Comparison of ENCODE assay signal across 19 cellular contexts in the genomic region with DNA sequence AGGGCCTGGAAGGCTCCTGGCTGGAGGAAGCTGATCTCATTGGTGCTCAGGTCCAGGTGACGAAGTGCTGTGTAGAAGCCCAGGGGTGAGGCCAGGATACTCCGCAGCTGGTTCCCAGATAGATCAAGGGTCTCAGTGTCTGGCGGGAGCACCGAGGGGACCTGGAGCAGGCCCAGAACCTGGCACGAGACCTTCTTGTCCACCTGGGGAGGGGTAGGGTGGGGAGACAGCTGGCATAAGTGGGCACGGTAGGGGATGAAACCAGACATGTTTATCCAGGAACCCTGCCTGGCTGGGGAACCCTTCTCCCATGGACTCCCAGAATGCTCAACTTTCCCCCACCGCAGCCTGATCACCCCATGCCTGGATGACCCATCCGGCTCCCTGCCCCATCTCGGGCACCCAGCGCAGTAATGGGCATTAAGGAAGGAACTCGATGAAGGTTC. TPM values are rescaled to one million over a fixed set of nuclear protein-coding genes. Genes with fewer than 3 reads are reported as not detected.
A peak's percentile ranks its signal among the peaks of the same experiment; 100 is the strongest.
DNase-seq lines count a peak whose midpoint lies in the region; ATAC-seq and TF ChIP-seq lines count a peak whose summit lies in the region.
"Had no signal": no experiment of that assay in that cellular context is flagged by ENCODE, and none has a peak within 500 bp of the region (broad histone marks: within the 10 kb centered on the region; RNA-seq: fewer than 3 reads in every experiment).

No MANE protein-coding gene starts in this region.

- H3K36me3 ChIP-seq in adipocyte (ENCODE audit: control insufficient read depth, insufficient read depth, low read length, severe bottlenecking) = peaks cover 77% of the 10 kb centered on the region
- peaks cover 50% of the 10 kb centered on the region for H3K36me3 ChIP-seq in osteoblast (ENCODE audit: insufficient read depth, low read length)
- H3K36me3 ChIP-seq in tibial artery = peaks cover 23 to 60% (median 43%) of the 10 kb centered on the region in 3 donors

- no peak overlapping the region for H3K27ac ChIP-seq in osteoblast (ENCODE audit: low read depth, low read length)
- H3K27ac ChIP-seq in tibial artery = peak overlapping the region; percentile 45 to 91
- H3K27ac ChIP-seq: BLaER1, SK-N-MC had no signal

- intact Hi-C loops in Right ventricle myocardium inferior (cut with DNase I) = no loop called here
- intact Hi-C loops in left ventricle myocardium superior (cut with micrococcal nuclease) = loop anchor here (10.0 kb wide), 1 partner anchor 57 kb away; no protein-coding TSS in a partner anchor
- intact Hi-C loops in tibial artery (cut with DNase I; ENCODE audit: low total_unique reads) = no loop called here

- no peak overlapping the region for H3K4me2 ChIP-seq in osteoblast (ENCODE audit: insufficient read depth, low read length)

- H3K9ac ChIP-seq in adipocyte (ENCODE audit: low read length) = peak overlapping the region; percentile 5
- H3K9ac ChIP-seq: BLaER1 had no signal

- DNase-seq in Right ventricle myocardium inferior (ENCODE audit: missing footprints) (peak; percentile 65), left ventricle myocardium superior (no peak), adipocyte (ENCODE audit: low read depth) (no peak), osteoblast (ENCODE audit: insufficient read length, low spot score, missing footprints) (peak; percentile 25), tibial artery (peak; percentile 19 to 60), NCI-H510A treated with DMSO at 0.1 percent for 48 hours (lab: John Stamatoyannopoulos, UW) (no peak)
- DNase-seq: GF-D8, HCEC 1CT, KG1, NCI-H1092, NCI-H146, NCI-H2081 treated with DMSO at 0.1 percent for 48 hours, NCI-H524 had no signal

- H3K4me1 ChIP-seq in adipocyte (ENCODE audit: control insufficient read depth, insufficient read depth, low read length) (peaks cover 25% of the 10 kb centered on the region), osteoblast (ENCODE audit: insufficient read depth, low read length) (peaks cover 2% of the 10 kb centered on the region), tibial artery (peaks cover 0 to 77% (median 52%) of the 10 kb centered on the region in 4 donors)

- H3K4me3 ChIP-seq in adipocyte (ENCODE audit: low read length) = no peak overlapping the region
- H3K4me3 ChIP-seq in osteoblast (ENCODE audit: insufficient read depth, low read length) = no peak overlapping the region
- no peak overlapping the region for H3K4me3 ChIP-seq in tibial artery
- H3K4me3 ChIP-seq: BLaER1, SK-N-MC had no signal

- ATAC-seq in Right ventricle myocardium inferior (no peak), left ventricle myocardium superior (no peak), HG02588 (IDR thresholded peaks at IDR 0.05; ENCODE audit: unreplicated experiment) (no peak), GM18867 (IDR thresholded peaks at IDR 0.05; ENCODE audit: unreplicated experiment) (no peak)

- TF ChIP-seq CTCF in osteoblast (IDR thresholded peaks at IDR 0.05; ENCODE audit: extremely low read depth, low read depth, low read length) = no peak
- no peak for TF ChIP-seq CTCF in tibial artery (IDR thresholded peaks at IDR 0.05)

- H3K79me2 ChIP-seq in osteoblast (ENCODE audit: insufficient read depth, low read length) = peaks cover 5% of the 10 kb centered on the region

- H3K27me3 ChIP-seq in adipocyte (replicated peaks; ENCODE audit: control insufficient read depth, insufficient read depth, low read length) = no peaks in the 10 kb centered on the region
- H3K27me3 ChIP-seq in osteoblast (ENCODE audit: insufficient read depth, low read length) = no peaks in the 10 kb centered on the region
- H3K27me3 ChIP-seq in tibial artery = no peaks in the 10 kb centered on the region

- H3K9me3 ChIP-seq in adipocyte (ENCODE audit: control insufficient read depth, low read length) (no peaks in the 10 kb centered on the region), osteoblast (ENCODE audit: low read depth, low read length) (no peaks in the 10 kb centered on the region), tibial artery (no peaks in the 10 kb centered on the region)
- H3K9me3 ChIP-seq: BLaER1 had no signal

- no peak overlapping the region for H2AFZ ChIP-seq in osteoblast (ENCODE audit: low read length)

- H4K20me1 ChIP-seq in osteoblast (ENCODE audit: insufficient read depth, low read length) = peaks cover 15% of the 10 kb centered on the region

RNA-seq across cellular contexts. Expression of a gene that starts 9.2 kb away (rescaled TPM):
- total RNA-seq in Right ventricle myocardium inferior (32.5 TPM), left ventricle myocardium superior (30.8 TPM), osteoblast (37.6 and 41.3 TPM in 2 replicates)
- total RNA-seq: A172, M059J had no signal

Comparison
In these comparisons a context has a peak if more than half of its experiments do, and no peak if none do; other contexts are left out.
1. DNase-seq: peak in Right ventricle myocardium inferior (single experiment), osteoblast (single experiment) and tibial artery (2 of 2); none in left ventricle myocardium superior (single experiment), adipocyte (single experiment) and NCI-H510A treated with DMSO at 0.1 percent for 48 hours (single experiment).